27 cellular contexts compared by ENCODE assay signal in genomic region chr12:42539696-42540095, GRCh38.
"Had no signal": no experiment of that assay in that cellular context is flagged by ENCODE, and none has a peak within 500 bp of the region (broad histone marks: within the 10 kb centered on the region; RNA-seq: fewer than 3 reads in every experiment).

No MANE protein-coding gene starts in this region.

- H3K27ac ChIP-seq: epithelial cell of prostate, heart right ventricle, lower lobe of right lung, pancreas, prostate gland, sigmoid colon, transverse colon had no signal

- H3K4me1 Mint-ChIP-seq: activated CD4-positive, alpha-beta T cell treated with anti-CD3 and anti-CD28 coated beads for 36 hours; activated CD8-positive, alpha-beta memory T cell treated with anti-CD3 and anti-CD28 coated beads, Interleukin-2, amount 10 ng/mL, durations not matched to agents 7 days and 5 days; activated naive CD4-positive, alpha-beta T cell treated with anti-CD3 and anti-CD28 coated beads, Interleukin-2, amount 50 U/mL, for 24 hours; central memory CD8-positive, alpha-beta T cell had no signal

- ATAC-seq: activated CD4-positive, alpha-beta T cell treated with anti-CD3 and anti-CD28 coated beads for 36 hours; activated CD8-positive, alpha-beta memory T cell treated with anti-CD3 and anti-CD28 coated beads, Interleukin-2, amount 10 ng/mL, durations not matched to agents 7 days and 5 days; activated CD8-positive, alpha-beta T cell treated with anti-CD3 and anti-CD28 coated beads, Interleukin-2, amount 10 ng/mL, durations not matched to agents 7 days and 5 days; heart right ventricle; left lobe of liver; lower lobe of right lung; pancreas had no signal

- DNase-seq: activated CD4-positive, alpha-beta T cell treated with anti-CD3 and anti-CD28 coated beads for 36 hours; activated CD4-positive, CD25-positive, alpha-beta regulatory T cell; activated CD8-positive, alpha-beta memory T cell treated with anti-CD3 and anti-CD28 coated beads, Interleukin-2, amount 10 ng/mL, durations not matched to agents 7 days and 5 days; activated CD8-positive, alpha-beta T cell treated with anti-CD3 and anti-CD28 coated beads, Interleukin-2, amount 10 ng/mL, durations not matched to agents 7 days and 5 days; activated T-cell treated with anti-CD3 and anti-CD28 coated beads, Interleukin-2, amount 50 U/mL, for 48 hours; anterior cingulate cortex; effector CD8-positive, alpha-beta T cell; foreskin melanocyte; heart right ventricle; kidney glomerular epithelial cell; lower lobe of right lung; mesenchymal stem cell; nucleus accumbens; pancreas; sigmoid colon; small intestine; stimulated activated CD4-positive, alpha-beta T cell treated with anti-CD3 and anti-CD28 coated beads, Interleukin-1b, Interleukin-23, amount 100 ng/mL, for 48 hours; stimulated activated CD4-positive, alpha-beta T cell treated with anti-CD3 and anti-CD28 coated beads, Interleukin-4, amount 100 ng/mL, for 4 hours; stimulated activated CD8-positive, alpha-beta memory T cell treated with anti-CD3 and anti-CD28 coated beads, Interleukin-4, amount 100 ng/mL, for 48 hours; stimulated activated naive CD4-positive, alpha-beta T cell; transverse colon had no signal

- H3K27ac Mint-ChIP-seq: activated CD4-positive, alpha-beta T cell treated with anti-CD3 and anti-CD28 coated beads for 36 hours; activated CD8-positive, alpha-beta memory T cell treated with anti-CD3 and anti-CD28 coated beads, Interleukin-2, amount 10 ng/mL, durations not matched to agents 7 days and 5 days; activated CD8-positive, alpha-beta T cell treated with anti-CD3 and anti-CD28 coated beads, Interleukin-2, amount 10 ng/mL, durations not matched to agents 7 days and 5 days; activated naive CD4-positive, alpha-beta T cell treated with anti-CD3 and anti-CD28 coated beads, Interleukin-2, amount 50 U/mL, for 24 hours; activated T-helper 2 cell treated with anti-CD3 and anti-CD28 coated beads, Interferon-gamma antibody, Interleukin-2, Interleukin-4, amounts not matched to agents 10 μg/mL and 5 μg/mL and 100 μg/mL, durations not matched to agents 14 hours and 24 hours and 36 hours had no signal

- H3K9me3 ChIP-seq: heart right ventricle, lower lobe of right lung, pancreas, prostate gland, sigmoid colon, transverse colon had no signal

- H3K36me3 ChIP-seq: heart right ventricle, lower lobe of right lung, pancreas, prostate gland, sigmoid colon, transverse colon had no signal

- H3K36me3 Mint-ChIP-seq: activated CD8-positive, alpha-beta memory T cell treated with anti-CD3 and anti-CD28 coated beads, Interleukin-2, amount 10 ng/mL, durations not matched to agents 7 days and 5 days; activated naive CD4-positive, alpha-beta T cell treated with anti-CD3 and anti-CD28 coated beads, Interleukin-2, amount 50 U/mL, for 24 hours had no signal

- H3K4me3 Mint-ChIP-seq: activated CD4-positive, alpha-beta T cell treated with anti-CD3 and anti-CD28 coated beads for 36 hours; activated CD8-positive, alpha-beta memory T cell treated with anti-CD3 and anti-CD28 coated beads, Interleukin-2, amount 10 ng/mL, durations not matched to agents 7 days and 5 days; activated CD8-positive, alpha-beta T cell treated with anti-CD3 and anti-CD28 coated beads, Interleukin-2, amount 10 ng/mL, durations not matched to agents 7 days and 5 days; activated naive CD4-positive, alpha-beta T cell treated with anti-CD3 and anti-CD28 coated beads, Interleukin-2, amount 50 U/mL, for 24 hours; central memory CD8-positive, alpha-beta T cell had no signal

- H3K9me3 Mint-ChIP-seq: activated naive CD4-positive, alpha-beta T cell treated with anti-CD3 and anti-CD28 coated beads, Interleukin-2, amount 50 U/mL, for 24 hours; activated T-helper 2 cell treated with anti-CD3 and anti-CD28 coated beads, Interferon-gamma antibody, Interleukin-2, Interleukin-4, amounts not matched to agents 10 μg/mL and 5 μg/mL and 100 μg/mL, durations not matched to agents 14 hours and 24 hours and 36 hours; central memory CD8-positive, alpha-beta T cell had no signal

- H3K4me3 ChIP-seq: heart right ventricle, lower lobe of right lung, pancreas, prostate gland, sigmoid colon, transverse colon had no signal
